In the genomic region with DNA sequence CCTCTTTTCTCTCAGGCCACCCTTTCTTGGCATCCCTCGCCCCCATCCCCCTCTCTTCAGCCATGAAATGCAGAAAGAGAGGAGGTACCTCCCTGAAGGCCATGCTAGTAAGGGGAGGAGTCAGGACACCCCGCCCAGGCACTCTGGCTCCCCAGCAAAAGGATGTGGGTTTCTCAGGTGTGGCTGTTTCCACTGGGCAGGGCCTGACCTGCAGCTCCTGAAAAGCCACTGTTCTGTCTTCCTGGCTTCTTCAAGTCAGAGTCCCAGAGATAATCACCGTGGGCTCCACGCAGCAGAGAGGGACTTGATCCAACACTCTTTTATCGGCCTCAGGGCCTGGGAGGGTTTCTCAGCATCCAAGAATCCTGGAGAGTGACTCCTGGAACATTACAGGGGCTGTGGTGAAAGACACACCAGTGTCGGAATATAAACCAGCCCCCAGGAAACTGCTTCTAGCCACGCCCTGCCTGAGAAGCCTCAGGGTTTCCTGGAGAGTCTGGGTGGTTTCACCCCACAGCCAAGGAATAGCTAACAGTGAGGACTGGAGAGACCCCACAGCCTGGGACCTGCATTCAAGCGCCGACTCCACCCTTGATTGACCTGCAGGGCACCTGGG, we compare ENCODE assay signal across 11 cellular contexts. TPM values are rescaled to one million over a fixed set of nuclear protein-coding genes. Genes with fewer than 3 reads are reported as not detected.
DNase-seq lines count a peak whose midpoint lies in the region; ATAC-seq lines count a peak whose summit lies in the region.
"Had no signal": no experiment of that assay in that cellular context is flagged by ENCODE, and none has a peak within 500 bp of the region (broad histone marks: within the 10 kb centered on the region; RNA-seq: fewer than 3 reads in every experiment).

No MANE protein-coding gene starts in this region.

- H2AFZ ChIP-seq in GM23248, result no peak overlapping the region
- H2AFZ ChIP-seq: neural progenitor cell had no signal

- WGBS in GM23248 (ENCODE audit: low coverage in 1 of 2, low lambda C conversion rate in 2 of 2, missing lambda C conversion rate in 2 of 2), 2 experiments, result 48 to 58% methylated on average over 9 of the region's 9 CpGs

- no peaks in the 10 kb centered on the region for H3K9me2 ChIP-seq in GM23248 (ENCODE audit: insufficient read depth)

- H3K4me1 ChIP-seq in GM23248 (ENCODE audit: insufficient read depth), result no peaks in the 10 kb centered on the region

- no peak overlapping the region for H3K4me2 ChIP-seq in GM23248 (ENCODE audit: unreplicated experiment)
- H3K4me2 ChIP-seq: neural progenitor cell had no signal

- in situ Hi-C loops in GM23248 (cut with MboI), result no loop called here

- no peak overlapping the region for H3K4me3 ChIP-seq in GM23248
- H3K4me3 ChIP-seq: neural progenitor cell had no signal

- H3F3A ChIP-seq in GM23248 (ENCODE audit: insufficient read depth), result no peaks in the 10 kb centered on the region

- peak overlapping the region; percentile 94 for H3K27ac Mint-ChIP-seq in activated naive CD8-positive, alpha-beta T cell treated with anti-CD3 and anti-CD28 coated beads, Interleukin-2, amount 10 ng/mL, durations not matched to agents 7 days and 5 days
- H3K27ac Mint-ChIP-seq: neural progenitor cell had no signal

- no peak overlapping the region for H3K27ac ChIP-seq in GM23248
- H3K27ac ChIP-seq: neural progenitor cell had no signal

- peaks cover 4% of the 10 kb centered on the region for H3K36me3 Mint-ChIP-seq in activated naive CD8-positive, alpha-beta T cell treated with anti-CD3 and anti-CD28 coated beads, Interleukin-2, amount 10 ng/mL, durations not matched to agents 7 days and 5 days
- H3K36me3 Mint-ChIP-seq: neural progenitor cell had no signal

- H3K79me2 ChIP-seq in GM23248 (ENCODE audit: insufficient read depth), result no peaks in the 10 kb centered on the region

- peaks cover 8% of the 10 kb centered on the region for H3K27me3 ChIP-seq in GM23248 (replicated peaks; ENCODE audit: insufficient read depth)
- H3K27me3 ChIP-seq: neural progenitor cell had no signal

- peak overlapping the region; percentile 84 for H3K4me3 Mint-ChIP-seq in activated naive CD8-positive, alpha-beta T cell treated with anti-CD3 and anti-CD28 coated beads, Interleukin-2, amount 10 ng/mL, durations not matched to agents 7 days and 5 days
- H3K4me3 Mint-ChIP-seq: neural progenitor cell had no signal

- peaks cover 34% of the 10 kb centered on the region for H3K4me1 Mint-ChIP-seq in activated naive CD8-positive, alpha-beta T cell treated with anti-CD3 and anti-CD28 coated beads, Interleukin-2, amount 10 ng/mL, durations not matched to agents 7 days and 5 days

- POLR2A ChIA-PET in activated naive CD8-positive, alpha-beta T cell treated with anti-CD3 and anti-CD28 coated beads, Interleukin-2, amount 10 ng/mL, durations not matched to agents 7 days and 5 days (lab: Charles Lee), result interaction anchor here (0.7 to 1.3 kb wide), 4 partner anchors 11 to 399 kb away, joined by 3 to 5 read pairs (median 4); a partner anchor contains a TSS

- peaks cover 4% of the 10 kb centered on the region for H3K9me3 Mint-ChIP-seq in activated naive CD8-positive, alpha-beta T cell treated with anti-CD3 and anti-CD28 coated beads, Interleukin-2, amount 10 ng/mL, durations not matched to agents 7 days and 5 days
- H3K9me3 Mint-ChIP-seq: neural progenitor cell had no signal

- no peaks in the 10 kb centered on the region for H4K20me1 ChIP-seq in GM23248 (ENCODE audit: insufficient read depth)

- no peaks in the 10 kb centered on the region for H3K9me3 ChIP-seq in GM23248 (ENCODE audit: low read depth)

- H3K27me3 Mint-ChIP-seq in activated naive CD8-positive, alpha-beta T cell treated with anti-CD3 and anti-CD28 coated beads, Interleukin-2, amount 10 ng/mL, durations not matched to agents 7 days and 5 days, result no peaks in the 10 kb centered on the region

- DNase-seq in GM23248, result peak; percentile 22
- DNase-seq in activated naive CD8-positive, alpha-beta T cell treated with anti-CD3 and anti-CD28 coated beads, Interleukin-2, amount 10 ng/mL, durations not matched to agents 7 days and 5 days, result peak; percentile 77
- DNase-seq in stimulated activated CD4-positive, alpha-beta T cell treated with anti-CD3 and anti-CD28 coated beads, Interleukin-15, amount 100 ng/mL, for 48 hours (ENCODE audit: low read depth in 2 of 2), result peak; percentile 9 to 43
- DNase-seq in NCI-H146 treated with DMSO at 0.1 percent for 48 hours (lab: John Stamatoyannopoulos, UW; ENCODE audit: unreplicated experiment), result no peak
- DNase-seq in nucleus accumbens (lab: John Stamatoyannopoulos, UW), result no peak
- DNase-seq in NCI-H2081 treated with DMSO at 0.1 percent for 48 hours (lab: John Stamatoyannopoulos, UW), result no peak
- no peak for DNase-seq in SHP77 treated with DMSO at 0.1 percent for 48 hours (lab: John Stamatoyannopoulos, UW)
- DNase-seq: NCI-H1048 had no signal

- no peaks in the 10 kb centered on the region for H3K36me3 ChIP-seq in GM23248 (ENCODE audit: low read depth)
- H3K36me3 ChIP-seq: neural progenitor cell had no signal

- no peak overlapping the region for H3K9ac ChIP-seq in GM23248
- H3K9ac ChIP-seq: neural progenitor cell had no signal

- ATAC-seq in activated CD4-positive, CD25-positive, alpha-beta regulatory T cell treated with anti-CD3 and anti-CD28 coated beads, Interleukin-2, amount 50 U/mL, for 24 hours, result peak; percentile 53 to 79
- ATAC-seq in activated naive CD8-positive, alpha-beta T cell treated with anti-CD3 and anti-CD28 coated beads, Interleukin-2, amount 10 ng/mL, durations not matched to agents 7 days and 5 days (ENCODE audit: low read depth), result peak; percentile 97
- ATAC-seq: Right ventricle myocardium inferior had no signal

RNA-seq across cellular contexts. Expression of a gene that starts 45.7 kb away (rescaled TPM):
- total RNA-seq in GM23248 (2014; rRNA removed; shearing (Covaris generic)), result 0.54 TPM in 1 of 2 replicates, not detected in the other
- polyA plus RNA-seq in GM23248 (2016; fragmentation: Nextera tagmentation; extraction: Ambion mirVana), result 0.09 and 0.20 TPM in 2 replicates
- total RNA-seq in activated naive CD8-positive, alpha-beta T cell treated with anti-CD3 and anti-CD28 coated beads, Interleukin-2, amount 10 ng/mL, durations not matched to agents 7 days and 5 days, result 1 to 10 TPM; 4.9 to 5.2 TPM

Comparison
In these comparisons a context has a peak if more than half of its experiments do, and no peak if none do; other contexts are left out.
1. DNase-seq: peak in GM23248 (single experiment), activated naive CD8-positive, alpha-beta T cell treated with anti-CD3 and anti-CD28 coated beads, Interleukin-2, amount 10 ng/mL, durations not matched to agents 7 days and 5 days (single experiment) and stimulated activated CD4-positive, alpha-beta T cell treated with anti-CD3 and anti-CD28 coated beads, Interleukin-15, amount 100 ng/mL, for 48 hours (2 of 2); none in NCI-H146 treated with DMSO at 0.1 percent for 48 hours (single experiment), nucleus accumbens (0 of 56), NCI-H2081 treated with DMSO at 0.1 percent for 48 hours (single experiment) and SHP77 treated with DMSO at 0.1 percent for 48 hours (single experiment).